Comparison of ENCODE assay signal across 10 cellular contexts in the genomic region with DNA sequence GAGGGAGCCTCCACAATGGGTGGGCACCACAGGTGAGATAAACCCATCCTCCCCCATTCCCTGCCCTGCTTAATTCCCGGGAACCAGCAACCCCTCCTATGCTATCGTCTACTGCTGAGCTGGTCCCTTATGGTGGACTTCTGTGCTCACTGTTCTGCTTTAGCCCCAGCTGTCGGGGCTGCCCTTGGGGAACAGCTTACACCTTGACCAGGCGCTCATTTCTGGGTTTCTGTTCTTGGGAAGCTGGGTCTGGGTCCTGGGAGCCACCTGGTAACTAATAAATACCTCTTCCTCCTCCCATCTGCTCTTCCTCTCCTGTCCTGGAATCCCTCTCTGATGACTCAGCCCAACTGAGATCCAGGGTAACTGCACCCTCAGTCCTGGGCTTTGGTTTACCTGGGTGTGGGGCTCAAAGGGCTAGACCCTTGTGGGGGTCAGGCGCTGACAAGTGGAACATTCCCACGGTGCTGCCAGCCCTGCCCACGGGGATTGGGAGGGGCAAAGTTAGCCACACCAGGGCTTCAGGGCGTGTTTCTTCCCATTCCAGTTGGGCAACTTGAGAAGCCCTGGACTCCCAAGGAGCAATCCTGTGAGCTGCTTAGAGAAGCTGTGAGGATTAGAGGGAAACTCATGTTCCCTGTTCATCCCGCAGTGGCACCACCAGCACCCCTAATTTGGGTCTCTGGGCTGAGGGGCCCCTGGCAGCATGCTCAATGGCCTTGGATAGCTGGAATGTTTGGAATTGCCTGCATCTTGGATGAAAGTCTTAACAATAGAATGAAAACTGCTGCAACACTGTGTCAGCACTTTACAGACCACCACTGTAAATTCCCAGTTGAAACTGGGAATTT. TPM values are rescaled to one million over a fixed set of nuclear protein-coding genes. Genes with fewer than 3 reads are reported as not detected.
DNase-seq lines count a peak whose midpoint lies in the region; ATAC-seq lines count a peak whose summit lies in the region.
"Had no signal": no experiment of that assay in that cellular context is flagged by ENCODE, and none has a peak within 500 bp of the region (broad histone marks: within the 10 kb centered on the region; RNA-seq: fewer than 3 reads in every experiment).

No MANE protein-coding gene starts in this region.

- POLR2A ChIA-PET in activated naive CD8-positive, alpha-beta T cell treated with anti-CD3 and anti-CD28 coated beads, Interleukin-2, amount 10 ng/mL, durations not matched to agents 7 days and 5 days (lab: Charles Lee) = no interaction called here

- peak overlapping the region; percentile 49 for H3K4me3 Mint-ChIP-seq in activated naive CD4-positive, alpha-beta T cell treated with anti-CD3 and anti-CD28 coated beads, Interleukin-2, amount 50 U/mL, for 24 hours
- H3K4me3 Mint-ChIP-seq in activated naive CD8-positive, alpha-beta T cell treated with anti-CD3 and anti-CD28 coated beads, Interleukin-2, amount 10 ng/mL, durations not matched to agents 7 days and 5 days = peak overlapping the region; percentile 95

- no peak for DNase-seq in activated naive CD4-positive, alpha-beta T cell treated with anti-CD3 and anti-CD28 coated beads, Interleukin-2, amount 50 U/mL, for 72 hours (ENCODE audit: low spot score in 2 of 2)
- DNase-seq in activated naive CD8-positive, alpha-beta T cell treated with anti-CD3 and anti-CD28 coated beads, Interleukin-2, amount 10 ng/mL, durations not matched to agents 7 days and 5 days = no peak
- DNase-seq in kidney tubule cell (ENCODE audit: low spot score) = peak; percentile 44
- peak; percentile 54 for DNase-seq in ureter (ENCODE audit: low spot score)
- DNase-seq in stimulated activated CD4-positive, alpha-beta T cell treated with anti-CD3 and anti-CD28 coated beads, Interleukin-12 subunit alpha, Interleukin-12 subunit beta, amount 100 ng/mL, for 4 hours = no peak
- DNase-seq: lower lobe of right lung; stimulated activated CD4-positive, alpha-beta T cell treated with anti-CD3 and anti-CD28 coated beads, Interleukin-4, amount 100 ng/mL, for 1 hour had no signal

- H3K9me3 Mint-ChIP-seq in activated naive CD4-positive, alpha-beta T cell treated with anti-CD3 and anti-CD28 coated beads, Interleukin-2, amount 50 U/mL, for 24 hours = no peaks in the 10 kb centered on the region
- no peaks in the 10 kb centered on the region for H3K9me3 Mint-ChIP-seq in activated naive CD4-positive, alpha-beta T cell treated with anti-CD3 and anti-CD28 coated beads, Interleukin-2, amount 50 U/mL, for 72 hours
- no peaks in the 10 kb centered on the region for H3K9me3 Mint-ChIP-seq in activated naive CD8-positive, alpha-beta T cell treated with anti-CD3 and anti-CD28 coated beads, Interleukin-2, amount 10 ng/mL, durations not matched to agents 7 days and 5 days

- H3K27me3 Mint-ChIP-seq in activated naive CD4-positive, alpha-beta T cell treated with anti-CD3 and anti-CD28 coated beads, Interleukin-2, amount 50 U/mL, for 24 hours = no peaks in the 10 kb centered on the region
- H3K27me3 Mint-ChIP-seq in activated naive CD8-positive, alpha-beta T cell treated with anti-CD3 and anti-CD28 coated beads, Interleukin-2, amount 10 ng/mL, durations not matched to agents 7 days and 5 days = peaks cover 39% of the 10 kb centered on the region

- H3K36me3 Mint-ChIP-seq in activated naive CD4-positive, alpha-beta T cell treated with anti-CD3 and anti-CD28 coated beads, Interleukin-2, amount 50 U/mL, for 24 hours = no peaks in the 10 kb centered on the region
- no peaks in the 10 kb centered on the region for H3K36me3 Mint-ChIP-seq in activated naive CD4-positive, alpha-beta T cell treated with anti-CD3 and anti-CD28 coated beads, Interleukin-2, amount 50 U/mL, for 72 hours
- no peaks in the 10 kb centered on the region for H3K36me3 Mint-ChIP-seq in activated naive CD8-positive, alpha-beta T cell treated with anti-CD3 and anti-CD28 coated beads, Interleukin-2, amount 10 ng/mL, durations not matched to agents 7 days and 5 days

- peaks cover 28% of the 10 kb centered on the region for H3K4me1 Mint-ChIP-seq in activated naive CD4-positive, alpha-beta T cell treated with anti-CD3 and anti-CD28 coated beads, Interleukin-2, amount 50 U/mL, for 24 hours
- H3K4me1 Mint-ChIP-seq in activated naive CD8-positive, alpha-beta T cell treated with anti-CD3 and anti-CD28 coated beads, Interleukin-2, amount 10 ng/mL, durations not matched to agents 7 days and 5 days = peaks cover 30% of the 10 kb centered on the region

- no peak for ATAC-seq in activated naive CD4-positive, alpha-beta T cell treated with anti-CD3 and anti-CD28 coated beads, Interleukin-2, amount 50 U/mL, for 72 hours
- no peak for ATAC-seq in activated naive CD8-positive, alpha-beta T cell treated with anti-CD3 and anti-CD28 coated beads, Interleukin-2, amount 10 ng/mL, durations not matched to agents 7 days and 5 days (ENCODE audit: low read depth)
- ATAC-seq in HG03432 (IDR thresholded peaks at IDR 0.05; ENCODE audit: unreplicated experiment) (no peak), HG02623 (IDR thresholded peaks at IDR 0.05; ENCODE audit: unreplicated experiment) (no peak)

- H3K27ac Mint-ChIP-seq in activated naive CD4-positive, alpha-beta T cell treated with anti-CD3 and anti-CD28 coated beads, Interleukin-2, amount 50 U/mL, for 24 hours = peak overlapping the region; percentile 57
- no peak overlapping the region for H3K27ac Mint-ChIP-seq in activated naive CD4-positive, alpha-beta T cell treated with anti-CD3 and anti-CD28 coated beads, Interleukin-2, amount 50 U/mL, for 72 hours
- H3K27ac Mint-ChIP-seq in activated naive CD8-positive, alpha-beta T cell treated with anti-CD3 and anti-CD28 coated beads, Interleukin-2, amount 10 ng/mL, durations not matched to agents 7 days and 5 days = no peak overlapping the region

RNA-seq across cellular contexts. Expression of a gene that starts 1.6 kb away (rescaled TPM):
- 1 to 10 TPM in 1 of 2 donors, not detected in 1; 3.9 TPM for total RNA-seq in activated naive CD4-positive, alpha-beta T cell treated with anti-CD3 and anti-CD28 coated beads, Interleukin-2, amount 50 U/mL, for 72 hours
- under 1 TPM in 1 of 2 experiments, not detected in 1; 0.61 TPM for total RNA-seq in activated naive CD8-positive, alpha-beta T cell treated with anti-CD3 and anti-CD28 coated beads, Interleukin-2, amount 10 ng/mL, durations not matched to agents 7 days and 5 days
- total RNA-seq in ureter = 2.6 TPM

RNA-seq across cellular contexts. Expression of a gene that starts 4.2 kb away (rescaled TPM):
- 10 to 100 TPM; 47.8 to 82.2 TPM for total RNA-seq in activated naive CD4-positive, alpha-beta T cell treated with anti-CD3 and anti-CD28 coated beads, Interleukin-2, amount 50 U/mL, for 72 hours
- 10 to 100 TPM; 45.2 to 55.5 TPM for total RNA-seq in activated naive CD8-positive, alpha-beta T cell treated with anti-CD3 and anti-CD28 coated beads, Interleukin-2, amount 10 ng/mL, durations not matched to agents 7 days and 5 days
- total RNA-seq in ureter = 139 TPM

Comparison
In these comparisons a context has a peak if more than half of its experiments do, and no peak if none do; other contexts are left out.
1. DNase-seq: peak in kidney tubule cell (single experiment) and ureter (single experiment); none in activated naive CD4-positive, alpha-beta T cell treated with anti-CD3 and anti-CD28 coated beads, Interleukin-2, amount 50 U/mL, for 72 hours (0 of 2), activated naive CD8-positive, alpha-beta T cell treated with anti-CD3 and anti-CD28 coated beads, Interleukin-2, amount 10 ng/mL, durations not matched to agents 7 days and 5 days (single experiment) and stimulated activated CD4-positive, alpha-beta T cell treated with anti-CD3 and anti-CD28 coated beads, Interleukin-12 subunit alpha, Interleukin-12 subunit beta, amount 100 ng/mL, for 4 hours (single experiment).